Comparison of ENCODE assay signal across 9 cellular contexts in genomic region chr10:132257271-132257670, GRCh38. TPM values are rescaled to one million over a fixed set of nuclear protein-coding genes. Genes with fewer than 3 reads are reported as not detected.
A peak's percentile ranks its signal among the peaks of the same experiment; 100 is the strongest.
DNase-seq lines count a peak whose midpoint lies in the region; ATAC-seq and TF ChIP-seq lines count a peak whose summit lies in the region.
"Had no signal": no experiment of that assay in that cellular context is flagged by ENCODE, and none has a peak within 500 bp of the region (broad histone marks: within the 10 kb centered on the region; RNA-seq: fewer than 3 reads in every experiment).

No MANE protein-coding gene starts in this region.

- TF ChIP-seq POLR2A in NB4 (IDR thresholded peaks at IDR 0.05; ENCODE audit: extremely low read depth, insufficient read length) (no peak), gastroesophageal sphincter (IDR thresholded peaks at IDR 0.05) (no peak)

- TF ChIP-seq EP300 in gastroesophageal sphincter (IDR thresholded peaks at IDR 0.05) = no peak

- no peaks in the 10 kb centered on the region for H3K9me3 ChIP-seq in adipocyte (ENCODE audit: control insufficient read depth, low read length)
- H3K9me3 ChIP-seq in gastroesophageal sphincter = no peaks in the 10 kb centered on the region

- ATAC-seq in gastroesophageal sphincter (no peak), GM18517 (IDR thresholded peaks at IDR 0.05; ENCODE audit: unreplicated experiment) (no peak)

- H3K27me3 ChIP-seq in adipocyte (replicated peaks; ENCODE audit: control insufficient read depth, insufficient read depth, low read length) = no peaks in the 10 kb centered on the region
- no peaks in the 10 kb centered on the region for H3K27me3 ChIP-seq in gastroesophageal sphincter

- H3K4me3 ChIP-seq in NB4 (ENCODE audit: low read depth, low read length) = no peak overlapping the region
- no peak overlapping the region for H3K4me3 ChIP-seq in adipocyte (ENCODE audit: low read length)
- H3K4me3 ChIP-seq in gastroesophageal sphincter = no peak overlapping the region

- DNase-seq in COLO829 (ENCODE audit: low spot score) (peak; percentile 31), NB4 (ENCODE audit: low read depth) (peak; percentile 49), adipocyte (ENCODE audit: low read depth) (peak; percentile 39), NCI-H2081 treated with DMSO at 0.1 percent for 48 hours (lab: John Stamatoyannopoulos, UW) (no peak), NCI-H345 (lab: John Stamatoyannopoulos, UW) (no peak)
- DNase-seq in stimulated activated CD4-positive, alpha-beta T cell treated with anti-CD3 and anti-CD28 coated beads, Interleukin-2, amount 100 ng/mL, for 24 hours = peak; percentile 28 to 55
- DNase-seq: SW 1271 had no signal

- TF ChIP-seq CTCF in NB4 (IDR thresholded peaks at IDR 0.05; ENCODE audit: low read depth, low read length) = no peak
- no peak for TF ChIP-seq CTCF in gastroesophageal sphincter (IDR thresholded peaks at IDR 0.05)

- WGBS in gastroesophageal sphincter (ENCODE audit: low coverage in 1 of 2), 2 donors = 60% methylated on average over 1 of the region's 8 CpGs; no CpG with 5 or more reads in 1 of the 2 donors

- H3K36me3 ChIP-seq in adipocyte (ENCODE audit: control insufficient read depth, insufficient read depth, low read length, severe bottlenecking) (no peaks in the 10 kb centered on the region), gastroesophageal sphincter (no peaks in the 10 kb centered on the region)

- no peak overlapping the region for H3K27ac ChIP-seq in gastroesophageal sphincter

- H3K9ac ChIP-seq in adipocyte (ENCODE audit: low read length) = no peak overlapping the region

- H3K4me1 ChIP-seq in adipocyte (ENCODE audit: control insufficient read depth, insufficient read depth, low read length) (no peaks in the 10 kb centered on the region), gastroesophageal sphincter (no peaks in the 10 kb centered on the region)

RNA-seq across cellular contexts. Expression of gene STK32C, which starts 50.5 kb away (rescaled TPM):
- total RNA-seq in gastroesophageal sphincter = 10 to 100 TPM in 1 of 4 donors, 1 to 10 TPM in 3; 3.8 to 13.0 (median 5.1) TPM

Comparison
In these comparisons a context has a peak if more than half of its experiments do, and no peak if none do; other contexts are left out.
1. DNase-seq: peak in COLO829 (single experiment), NB4 (single experiment), adipocyte (single experiment) and stimulated activated CD4-positive, alpha-beta T cell treated with anti-CD3 and anti-CD28 coated beads, Interleukin-2, amount 100 ng/mL, for 24 hours (2 of 2); none in NCI-H2081 treated with DMSO at 0.1 percent for 48 hours (single experiment) and NCI-H345 (single experiment).